ENCODE assay signal across 1 cellular context in the genomic region with DNA sequence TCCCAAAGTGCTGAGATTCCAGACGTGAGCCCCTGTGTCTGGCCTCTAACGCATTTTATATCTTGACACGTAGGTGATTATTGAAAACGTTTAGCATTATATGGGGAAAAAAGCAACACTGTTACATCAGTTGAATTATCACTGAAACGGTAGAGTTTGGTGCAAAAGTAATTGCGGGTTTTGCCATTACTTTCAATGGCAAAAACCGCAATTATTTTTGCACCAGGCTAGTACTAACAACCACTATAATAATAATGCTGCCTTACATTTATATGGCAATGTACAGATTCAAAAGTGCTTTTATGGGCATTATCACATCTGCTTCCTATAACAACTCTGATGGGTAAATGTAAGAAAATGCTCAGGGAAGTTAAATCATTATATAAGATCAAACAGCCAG.
TF ChIP-seq lines count a peak whose summit lies in the region.

No MANE protein-coding gene starts in this region.

TF ChIP-seq in K562, 482 proteins besides CTCF, POLR2A, EP300 and RAD21 (continued from another document):
- TF ChIP-seq, protein P1, sequence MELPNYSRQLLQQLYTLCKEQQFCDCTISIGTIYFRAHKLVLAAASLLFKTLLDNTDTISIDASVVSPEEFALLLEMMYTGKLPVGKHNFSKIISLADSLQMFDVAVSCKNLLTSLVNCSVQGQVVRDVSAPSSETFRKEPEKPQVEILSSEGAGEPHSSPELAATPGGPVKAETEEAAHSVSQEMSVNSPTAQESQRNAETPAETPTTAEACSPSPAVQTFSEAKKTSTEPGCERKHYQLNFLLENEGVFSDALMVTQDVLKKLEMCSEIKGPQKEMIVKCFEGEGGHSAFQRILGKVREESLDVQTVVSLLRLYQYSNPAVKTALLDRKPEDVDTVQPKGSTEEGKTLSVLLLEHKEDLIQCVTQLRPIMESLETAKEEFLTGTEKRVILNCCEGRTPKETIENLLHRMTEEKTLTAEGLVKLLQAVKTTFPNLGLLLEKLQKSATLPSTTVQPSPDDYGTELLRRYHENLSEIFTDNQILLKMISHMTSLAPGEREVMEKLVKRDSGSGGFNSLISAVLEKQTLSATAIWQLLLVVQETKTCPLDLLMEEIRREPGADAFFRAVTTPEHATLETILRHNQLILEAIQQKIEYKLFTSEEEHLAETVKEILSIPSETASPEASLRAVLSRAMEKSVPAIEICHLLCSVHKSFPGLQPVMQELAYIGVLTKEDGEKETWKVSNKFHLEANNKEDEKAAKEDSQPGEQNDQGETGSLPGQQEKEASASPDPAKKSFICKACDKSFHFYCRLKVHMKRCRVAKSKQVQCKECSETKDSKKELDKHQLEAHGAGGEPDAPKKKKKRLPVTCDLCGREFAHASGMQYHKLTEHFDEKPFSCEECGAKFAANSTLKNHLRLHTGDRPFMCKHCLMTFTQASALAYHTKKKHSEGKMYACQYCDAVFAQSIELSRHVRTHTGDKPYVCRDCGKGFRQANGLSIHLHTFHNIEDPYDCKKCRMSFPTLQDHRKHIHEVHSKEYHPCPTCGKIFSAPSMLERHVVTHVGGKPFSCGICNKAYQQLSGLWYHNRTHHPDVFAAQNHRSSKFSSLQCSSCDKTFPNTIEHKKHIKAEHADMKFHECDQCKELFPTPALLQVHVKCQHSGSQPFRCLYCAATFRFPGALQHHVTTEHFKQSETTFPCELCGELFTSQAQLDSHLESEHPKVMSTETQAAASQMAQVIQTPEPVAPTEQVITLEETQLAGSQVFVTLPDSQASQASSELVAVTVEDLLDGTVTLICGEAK (IDR thresholded peaks at IDR 0.05), result peak; percentile 72
- TF ChIP-seq, protein P1 (CRISPR knock-in tag; IDR thresholded peaks at IDR 0.05), result no peak
